In the genomic region with DNA sequence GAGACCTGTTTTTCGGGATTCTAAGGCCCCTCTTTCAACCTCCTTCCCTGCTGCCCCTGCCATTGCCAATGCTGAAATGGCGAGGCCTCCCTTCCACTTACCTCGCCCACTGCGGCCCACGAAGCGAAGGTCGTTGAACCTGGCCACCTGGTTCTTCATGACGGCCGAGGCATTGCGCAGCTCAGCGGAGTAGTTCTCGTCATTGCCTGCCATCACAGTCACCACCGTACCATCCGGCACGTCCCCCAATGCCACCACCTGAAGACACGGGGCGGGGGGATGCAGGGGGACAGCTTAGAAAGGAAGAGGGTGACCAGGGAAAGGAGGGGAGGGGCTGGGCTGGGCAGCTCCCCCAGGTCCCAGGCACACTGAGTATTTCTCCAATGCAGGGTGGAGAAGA, we compare ENCODE assay signal across 12 cellular contexts. TPM values are rescaled to one million over a fixed set of nuclear protein-coding genes. Genes with fewer than 3 reads are reported as not detected.
A peak's percentile ranks its signal among the peaks of the same experiment; 100 is the strongest.
DNase-seq lines count a peak whose midpoint lies in the region; ATAC-seq and TF ChIP-seq lines count a peak whose summit lies in the region.
"Had no signal": no experiment of that assay in that cellular context is flagged by ENCODE, and none has a peak within 500 bp of the region (broad histone marks: within the 10 kb centered on the region; RNA-seq: fewer than 3 reads in every experiment).

No MANE protein-coding gene starts in this region.

- intact Hi-C loops in activated CD4-positive, alpha-beta memory T cell treated with anti-CD3 and anti-CD28 coated beads for 36 hours (cut with micrococcal nuclease): loop anchor here (5.0 to 10.0 kb wide), 4 partner anchors 175 to 443 kb away; partner anchors contain the start of genes CLIC4 and SYF2
- intact Hi-C loops in left colon (cut with DNase I, micrococcal nuclease): no loop called here

- no peaks in the 10 kb centered on the region for H3K27me3 Mint-ChIP-seq in activated CD4-positive, alpha-beta memory T cell treated with anti-CD3 and anti-CD28 coated beads for 36 hours
- no peaks in the 10 kb centered on the region for H3K27me3 Mint-ChIP-seq in memory B cell

- H3K4me3 Mint-ChIP-seq in activated CD4-positive, alpha-beta memory T cell treated with anti-CD3 and anti-CD28 coated beads for 36 hours: peak overlapping the region; percentile 81
- H3K4me3 Mint-ChIP-seq in memory B cell: peak overlapping the region; percentile 97

- TF ChIP-seq CTCF in AG09309 (IDR thresholded peaks at IDR 0.05; ENCODE audit: control insufficient read depth, insufficient read depth, low read depth, low read length, missing control alignments) (no peak), GM12864 (IDR thresholded peaks at IDR 0.05; ENCODE audit: low read depth, low read length, missing control alignments) (no peak)

- H3K36me3 Mint-ChIP-seq in activated CD4-positive, alpha-beta memory T cell treated with anti-CD3 and anti-CD28 coated beads for 36 hours: peaks cover 65% of the 10 kb centered on the region
- H3K36me3 Mint-ChIP-seq in memory B cell: peaks cover 7% of the 10 kb centered on the region

- H3K27ac Mint-ChIP-seq in activated CD4-positive, alpha-beta memory T cell treated with anti-CD3 and anti-CD28 coated beads for 36 hours: peak overlapping the region; percentile 91
- H3K27ac Mint-ChIP-seq in memory B cell: peak overlapping the region; percentile 99

- CTCF ChIA-PET in activated CD4-positive, alpha-beta memory T cell treated with anti-CD3 and anti-CD28 coated beads for 36 hours (lab: Charles Lee): interaction anchor here (0.9 to 12.0 kb wide), 8 partner anchors 8 to 174 kb away, joined by 3 to 290 read pairs (median 4); no protein-coding TSS in a partner anchor

- DNase-seq in AG09309 (ENCODE audit: low read depth): no peak
- no peak for DNase-seq in GM12864 (ENCODE audit: low read depth)
- no peak for DNase-seq in activated CD4-positive, alpha-beta memory T cell treated with anti-CD3 and anti-CD28 coated beads for 36 hours
- no peak for DNase-seq in memory B cell (ENCODE audit: low spot score in 2 of 2)
- no peak for DNase-seq in stimulated activated CD8-positive, alpha-beta memory T cell treated with anti-CD3 and anti-CD28 coated beads, Interleukin-4, amount 100 ng/mL, for 48 hours
- DNase-seq in left colon: no peak
- no peak for DNase-seq in NCI-H1417 treated with DMSO at 0.1 percent for 48 hours (lab: John Stamatoyannopoulos, UW)
- DNase-seq: stimulated activated CD4-positive, alpha-beta T cell treated with anti-CD3 and anti-CD28 coated beads, Interleukin-2, amount 100 ng/mL, for 24 hours had no signal

- ATAC-seq in memory B cell (ENCODE audit: low read depth): no peak
- ATAC-seq in left colon: no peak
- no peak for ATAC-seq in HG03520 (IDR thresholded peaks at IDR 0.05; ENCODE audit: unreplicated experiment)
- ATAC-seq: gastroesophageal sphincter had no signal

- H3K4me3 ChIP-seq in AG09309 (ENCODE audit: control insufficient read depth, low read depth, low read length) (peak overlapping the region; percentile 79; the same call in 1 of the 2 replicates), GM12864 (ENCODE audit: low read depth, low read length) (peak overlapping the region; percentile 91)
- H3K4me3 ChIP-seq: BLaER1, K562 had no signal

- H3K9me3 Mint-ChIP-seq in activated CD4-positive, alpha-beta memory T cell treated with anti-CD3 and anti-CD28 coated beads for 36 hours: no peaks in the 10 kb centered on the region
- H3K9me3 Mint-ChIP-seq in memory B cell: no peaks in the 10 kb centered on the region

- peaks cover 61% of the 10 kb centered on the region for H3K4me1 Mint-ChIP-seq in activated CD4-positive, alpha-beta memory T cell treated with anti-CD3 and anti-CD28 coated beads for 36 hours (ENCODE audit: low read depth)
- peaks cover 45% of the 10 kb centered on the region for H3K4me1 Mint-ChIP-seq in memory B cell

- POLR2A ChIA-PET in activated CD4-positive, alpha-beta memory T cell treated with anti-CD3 and anti-CD28 coated beads for 36 hours (lab: Charles Lee): interaction anchor here (0.8 to 8.7 kb wide), 8 partner anchors 15 to 106 kb away, joined by 3 to 69 read pairs (median 5); no protein-coding TSS in a partner anchor

RNA-seq across cellular contexts. Expression of gene RUNX3, which starts 2.6 kb away (rescaled TPM):
- total RNA-seq in activated CD4-positive, alpha-beta memory T cell treated with anti-CD3 and anti-CD28 coated beads for 36 hours: 100 to 1,000 TPM; 153 to 155 TPM
- total RNA-seq in left colon: 1 to 10 TPM; 1.6 to 5.7 TPM

Comparison
In these comparisons a context has a peak if more than half of its experiments do, and no peak if none do; other contexts are left out.
1. RNA of gene RUNX3, which starts 2.6 kb away (total RNA-seq): 153 to 155 TPM in activated CD4-positive, alpha-beta memory T cell treated with anti-CD3 and anti-CD28 coated beads for 36 hours; 1.6 to 5.7 TPM in left colon; every median in the first group is over 10 times any median in the second.